In genomic region chr14:95265106-95266094, GRCh38 we compare ENCODE assay signal across 8 cellular contexts. TPM values are rescaled to one million over a fixed set of nuclear protein-coding genes. Genes with fewer than 3 reads are reported as not detected.
DNase-seq lines count a peak whose midpoint lies in the region; ATAC-seq and TF ChIP-seq lines count a peak whose summit lies in the region.

No MANE protein-coding gene starts in this region.

- H3K9ac ChIP-seq in skeletal muscle tissue (ENCODE audit: low read depth in 1 of 3, low read length in 3 of 3) = no peak overlapping the region

- no peak for TF ChIP-seq CTCF in C4-2B (conservative IDR thresholded peaks at IDR 0.05)

- ATAC-seq in GM19025 (IDR thresholded peaks at IDR 0.05; ENCODE audit: low read depth, unreplicated experiment) = peak; percentile 90
- peak; percentile 92 for ATAC-seq in HG03135 (IDR thresholded peaks at IDR 0.05; ENCODE audit: unreplicated experiment)

- H3K27ac ChIP-seq in C4-2B (peak overlapping the region; percentile 59), skeletal muscle tissue (ENCODE audit: low read depth, low read length) (peak overlapping the region; percentile 23)

- H3K4me1 ChIP-seq in skeletal muscle tissue (ENCODE audit: control insufficient read depth in 3 of 3, insufficient read depth in 3 of 3, low read length in 3 of 3) = peaks cover 12 to 42% (median 22%) of the 10 kb centered on the region in 3 donors

- no peak overlapping the region for H3K4me3 ChIP-seq in skeletal muscle tissue (ENCODE audit: low read length in 3 of 3)

- DNase-seq in NCI-H446 treated with DMSO at 0.1 percent for 48 hours (lab: John Stamatoyannopoulos, UW) (peak; percentile 36), cardiac septum (ENCODE audit: low spot score) (peak; percentile 61), midbrain (lab: John Stamatoyannopoulos, UW) (no peak)
- peak; percentile 47 to 57 for DNase-seq in activated T-cell treated with anti-CD3 and anti-CD28 coated beads, Interleukin-2, amount 50 U/mL, for 48 hours

- intact Hi-C loops in cardiac septum (cut with DNase I) = no loop called here

- H3K36me3 ChIP-seq in skeletal muscle tissue (ENCODE audit: control insufficient read depth in 3 of 3, insufficient read depth in 3 of 3, low read length in 3 of 3) = no peaks in the 10 kb centered on the region

- H3K9me3 ChIP-seq in skeletal muscle tissue (ENCODE audit: control insufficient read depth in 3 of 3, low read length in 3 of 3) = no peaks in the 10 kb centered on the region

- no peaks in the 10 kb centered on the region for H3K27me3 ChIP-seq in skeletal muscle tissue (ENCODE audit: control insufficient read depth in 3 of 3, insufficient read depth in 3 of 3, low read length in 3 of 3)

RNA-seq across cellular contexts. Expression of gene CLMN, which starts 54.3 kb away (rescaled TPM):
- total RNA-seq in cardiac septum = 6.0 TPM
- 2.1 TPM for total RNA-seq in skeletal muscle tissue
